Comparison of ENCODE assay signal across 2 cellular contexts in genomic region chr5:178351221-178351825, GRCh38.
TF ChIP-seq lines count a peak whose summit lies in the region.

No MANE protein-coding gene starts in this region.

TF ChIP-seq in GM23338, 12 proteins besides CTCF, POLR2A, EP300 and RAD21 (continued from another document):
- TF ChIP-seq ZNF462 (CRISPR knock-in tag; IDR thresholded peaks at IDR 0.05) (no peak), EZH2 (IDR thresholded peaks at IDR 0.05; ENCODE audit: low read depth, unreplicated experiment) (no peak), JUNB (IDR thresholded peaks at IDR 0.05; ENCODE audit: unreplicated experiment) (no peak), ETS1 (IDR thresholded peaks at IDR 0.05) (no peak), ZNF114 (CRISPR knock-in tag; IDR thresholded peaks at IDR 0.05) (no peak), CREB1 (CRISPR knock-in tag; IDR thresholded peaks at IDR 0.05; ENCODE audit: low read depth) (no peak)

TF ChIP-seq in WTC11, 78 proteins besides CTCF, POLR2A, EP300 and RAD21 (continued from another document):
- no peak for TF ChIP-seq E2F5 (CRISPR knock-in tag; IDR thresholded peaks at IDR 0.05)
- no peak for TF ChIP-seq FOXJ3 (CRISPR knock-in tag; IDR thresholded peaks at IDR 0.05; ENCODE audit: borderline replicate concordance)
